9 cellular contexts compared by ENCODE assay signal in genomic region chr1:18100493-18101063, GRCh38. TPM values are rescaled to one million over a fixed set of nuclear protein-coding genes. Genes with fewer than 3 reads are reported as not detected.
DNase-seq lines count a peak whose midpoint lies in the region; ATAC-seq, FAIRE-seq and TF ChIP-seq lines count a peak whose summit lies in the region.
"Had no signal": no experiment of that assay in that cellular context is flagged by ENCODE, and none has a peak within 500 bp of the region (broad histone marks: within the 10 kb centered on the region; RNA-seq: fewer than 3 reads in every experiment).

No MANE protein-coding gene starts in this region.

- FAIRE-seq in A549 (lab: Jason Lieb, UNC), result no peak

- H2BK12ac ChIP-seq in mesenchymal stem cell (ENCODE audit: low read length in 2 of 2), result no peak overlapping the region

- H3K18ac ChIP-seq in mesenchymal stem cell (ENCODE audit: low read depth in 1 of 2, low read length in 2 of 2), result no peak overlapping the region

- no peak overlapping the region for H2AFZ ChIP-seq in mesenchymal stem cell (ENCODE audit: low read depth, low read length)

- no peak overlapping the region for H2AK5ac ChIP-seq in mesenchymal stem cell (ENCODE audit: low read length, severe bottlenecking)

- H2BK15ac ChIP-seq in mesenchymal stem cell (ENCODE audit: low read depth, poor library complexity, severe bottlenecking), result no peak overlapping the region

- peak; percentile 54 to 63 for DNase-seq in A549 (ENCODE audit: low read depth in 1 of 2, low spot score in 1 of 2)
- peak; percentile 13 for DNase-seq in GM12864 (ENCODE audit: low read depth)
- DNase-seq in NCI-H2029 (lab: John Stamatoyannopoulos, UW), result peak; percentile 50
- peak; percentile 2 for DNase-seq in effector CD8-positive, alpha-beta T cell (lab: John Stamatoyannopoulos, UW)
- DNase-seq in mesenchymal stem cell, result peak; percentile 46
- DNase-seq in stromal cell of bone marrow (ENCODE audit: low read depth), result peak; percentile 56

- no peak overlapping the region for H3K4me3 ChIP-seq in A549
- no peak overlapping the region for H3K4me3 ChIP-seq in GM12864 (ENCODE audit: low read depth, low read length)
- no peak overlapping the region for H3K4me3 ChIP-seq in WI38 (ENCODE audit: low read depth, low read length)
- no peak overlapping the region for H3K4me3 ChIP-seq in mesenchymal stem cell (ENCODE audit: insufficient read depth in 1 of 2, low read depth in 1 of 2, low read length in 2 of 2)

- no peaks in the 10 kb centered on the region for H3K36me3 ChIP-seq in mesenchymal stem cell (ENCODE audit: control insufficient read depth in 1 of 2, insufficient read depth in 2 of 2, low read depth in 1 of 2, low read length in 2 of 2)

- no peak overlapping the region for H3K4me2 ChIP-seq in A549
- H3K4me2 ChIP-seq in mesenchymal stem cell (ENCODE audit: low read length, poor library complexity, severe bottlenecking), result no peak overlapping the region

- no peak overlapping the region for H3K14ac ChIP-seq in mesenchymal stem cell (ENCODE audit: low read length in 2 of 2)

- peak; percentile 31 to 78; a peak in 3 of 6 replicates for ATAC-seq in A549
- ATAC-seq in HG03469 (IDR thresholded peaks at IDR 0.05; ENCODE audit: unreplicated experiment), result no peak

- H3K27me3 ChIP-seq in mesenchymal stem cell (ENCODE audit: control insufficient read depth in 1 of 2, insufficient read depth in 1 of 2, low read length in 2 of 2), result peaks cover 3 to 72% of the 10 kb centered on the region in 2 experiments

- H2BK5ac ChIP-seq in mesenchymal stem cell (ENCODE audit: low read depth, low read length, poor library complexity, severe bottlenecking), result no peak overlapping the region

- H3K9ac ChIP-seq in mesenchymal stem cell (ENCODE audit: low read length), result no peak overlapping the region

- H3K4me1 ChIP-seq in A549 (no peaks in the 10 kb centered on the region), mesenchymal stem cell (ENCODE audit: control insufficient read depth, insufficient read depth, low read depth, low read length) (no peaks in the 10 kb centered on the region)

- TF ChIP-seq CTCF in A549 (IDR thresholded peaks at IDR 0.05), result peak; percentile 64
- TF ChIP-seq CTCF in GM12864 (IDR thresholded peaks at IDR 0.05; ENCODE audit: low read depth, low read length, missing control alignments), result peak; percentile 80
- peak; percentile 61 for TF ChIP-seq CTCF in WI38 (IDR thresholded peaks at IDR 0.05; ENCODE audit: low read depth, low read length)

- POLR2A ChIA-PET in A549 (lab: Yijun Ruan, JAX), result interaction anchor here (0.5 kb wide), 1 partner anchor 31 kb away, joined by 4 read pairs; no protein-coding TSS in a partner anchor

- no peaks in the 10 kb centered on the region for H3K79me1 ChIP-seq in mesenchymal stem cell (replicated peaks; ENCODE audit: low read length, poor library complexity, severe bottlenecking)

- TF ChIP-seq RAD21 in A549 (conservative IDR thresholded peaks at IDR 0.05 in 1 of 2, IDR thresholded peaks at IDR 0.05 in 1 of 2), result peak; percentile 44 to 51; a peak in 4 of 5 replicates

- H2BK120ac ChIP-seq in mesenchymal stem cell (ENCODE audit: low read depth, low read length), result no peak overlapping the region

- no peak overlapping the region for H4K91ac ChIP-seq in mesenchymal stem cell (ENCODE audit: low read length)

- H3K9me3 ChIP-seq in A549 (no peaks in the 10 kb centered on the region), mesenchymal stem cell (ENCODE audit: control insufficient read depth, low read length) (no peaks in the 10 kb centered on the region)

- no peak overlapping the region for H3K23ac ChIP-seq in mesenchymal stem cell (ENCODE audit: low read length in 2 of 2)

- CTCF ChIA-PET in A549 (lab: Yijun Ruan, JAX), result interaction anchor here (0.6 to 2.5 kb wide), 32 partner anchors 9 to 481 kb away, joined by 3 to 15 read pairs (median 4); no protein-coding TSS in a partner anchor

- TF ChIP-seq EP300 in A549 (IDR thresholded peaks at IDR 0.05), result no peak

- H3K27ac ChIP-seq in A549, result no peak overlapping the region
- no peak overlapping the region for H3K27ac ChIP-seq in mesenchymal stem cell (ENCODE audit: low read length, poor library complexity, severe bottlenecking)
- H3K27ac ChIP-seq: epithelial cell of prostate had no signal

- no peak overlapping the region for H4K8ac ChIP-seq in mesenchymal stem cell (ENCODE audit: low read length)

- no peak overlapping the region for H3K4ac ChIP-seq in mesenchymal stem cell (ENCODE audit: low read depth in 1 of 2, low read length in 2 of 2)

- no peak for TF ChIP-seq POLR2A in A549 (IDR thresholded peaks at IDR 0.05; ENCODE audit: low read length)

- 5% methylated on average over 10 of the region's 10 CpGs for WGBS in A549 (ENCODE audit: missing lambda C conversion rate)
- WGBS in mesenchymal stem cell, result 9% methylated on average over 10 of the region's 10 CpGs

TF ChIP-seq in A549, 52 proteins besides CTCF, POLR2A, EP300 and RAD21:
- TF ChIP-seq SMC3 (IDR thresholded peaks at IDR 0.05), result peak; percentile 40; the same call in 2 of the 3 replicates
- TF ChIP-seq ATOH8 (CRISPR knock-in tag; IDR thresholded peaks at IDR 0.05; ENCODE audit: low read depth), result no peak

RNA-seq across cellular contexts. Expression of gene IGSF21, which starts 7.0 kb away (rescaled TPM):
- polyA plus RNA-seq in A549 (2011; rRNA removed) (not detected in 2 replicates), A549 (2017; fragmentation: RNase III; extraction: RNeasy Plus Mini Kit Qiagen cat#74134 plus additional on column Dnase treatment) (not detected in 3 replicates)
- polyA plus RNA-seq in A549 (2012; cell fraction: cytosol; rRNA removed), result not detected in 2 replicates
- not detected in 2 replicates for polyA plus RNA-seq in A549 (2012; cell fraction: nucleus; rRNA removed)
- polyA minus RNA-seq in A549 (2011; rRNA and poly(A)+ RNA removed), result not detected in 2 replicates
- polyA plus RNA-seq in mesenchymal stem cell (2013, experiment 1 of 2), result not detected
- polyA plus RNA-seq in mesenchymal stem cell (2013, experiment 2 of 2), result not detected

Comparison
In these comparisons a context has a peak if more than half of its experiments do, and no peak if none do; other contexts are left out.
1. DNase-seq: peak in every context shown above with its lines; median percentile 58 in A549; 56 in stromal cell of bone marrow; 50 in NCI-H2029; 46 in mesenchymal stem cell; 13 in GM12864; 2 in effector CD8-positive, alpha-beta T cell.